ENCODE assay signal across 16 cellular contexts in genomic region chr1:234869182-234870019, GRCh38.
DNase-seq lines count a peak whose midpoint lies in the region; ATAC-seq and TF ChIP-seq lines count a peak whose summit lies in the region.
"Had no signal": no experiment of that assay in that cellular context is flagged by ENCODE, and none has a peak within 500 bp of the region (broad histone marks: within the 10 kb centered on the region; RNA-seq: fewer than 3 reads in every experiment).

No MANE protein-coding gene starts in this region.

- no peak for DNase-seq in CD4-positive, alpha-beta memory T cell
- DNase-seq in H4 (ENCODE audit: low spot score) (peak; percentile 37), nephron progenitor cell (no peak), GM10266 (ENCODE audit: extremely low spot score) (no peak)
- no peak for DNase-seq in activated T-helper 2 cell treated with anti-CD3 and anti-CD28 coated beads, Interferon-gamma antibody, Interleukin-2, Interleukin-4, amounts not matched to agents 10 μg/mL and 5 μg/mL and 100 μg/mL, durations not matched to agents 14 hours and 24 hours and 36 hours (ENCODE audit: low spot score)
- no peak for DNase-seq in CD8-positive, alpha-beta T cell
- no peak for DNase-seq in NK-92 treated with Interleukin-12 subunit alpha and Interleukin-12 subunit beta, amount 100 ng/mL, for 24 hours (lab: John Stamatoyannopoulos, UW)
- DNase-seq: activated CD4-positive, alpha-beta T cell treated with anti-CD3 and anti-CD28 coated beads for 36 hours; activated CD8-positive, alpha-beta memory T cell treated with anti-CD3 and anti-CD28 coated beads, Interleukin-2, amount 50 U/mL, for 4 hours; activated naive CD4-positive, alpha-beta T cell treated with anti-CD3 and anti-CD28 coated beads for 36 hours; DND-41; NCI-H226; SIG-M5; T-helper 9 cell; transverse colon had no signal

- no peaks in the 10 kb centered on the region for H3K27me3 Mint-ChIP-seq in CD4-positive, alpha-beta memory T cell
- no peaks in the 10 kb centered on the region for H3K27me3 Mint-ChIP-seq in activated T-helper 2 cell treated with anti-CD3 and anti-CD28 coated beads, Interferon-gamma antibody, Interleukin-2, Interleukin-4, amounts not matched to agents 10 μg/mL and 5 μg/mL and 100 μg/mL, durations not matched to agents 14 hours and 24 hours and 36 hours (ENCODE audit: low read depth)
- H3K27me3 Mint-ChIP-seq in nephron progenitor cell (ENCODE audit: low read depth, poor library complexity) = peaks cover 2% of the 10 kb centered on the region
- no peaks in the 10 kb centered on the region for H3K27me3 Mint-ChIP-seq in CD8-positive, alpha-beta T cell (ENCODE audit: low read depth)
- H3K27me3 Mint-ChIP-seq: activated CD4-positive, alpha-beta T cell treated with anti-CD3 and anti-CD28 coated beads for 36 hours had no signal

- no peaks in the 10 kb centered on the region for H3K27me3 ChIP-seq in CD4-positive, alpha-beta memory T cell (ENCODE audit: insufficient read depth, low read length)
- no peaks in the 10 kb centered on the region for H3K27me3 ChIP-seq in CD8-positive, alpha-beta T cell (ENCODE audit: insufficient read depth, low read length)
- H3K27me3 ChIP-seq: BLaER1, transverse colon had no signal

- H3K9me3 ChIP-seq in CD4-positive, alpha-beta memory T cell (ENCODE audit: control insufficient read depth in 1 of 2, low read length in 2 of 2) = no peaks in the 10 kb centered on the region
- H3K9me3 ChIP-seq in CD8-positive, alpha-beta T cell (ENCODE audit: low read length) = no peaks in the 10 kb centered on the region
- H3K9me3 ChIP-seq: transverse colon had no signal

- intact Hi-C loops in CD4-positive, alpha-beta memory T cell (cut with micrococcal nuclease) = no loop called here
- intact Hi-C loops in activated T-helper 2 cell treated with anti-CD3 and anti-CD28 coated beads, Interferon-gamma antibody, Interleukin-2, Interleukin-4, amounts not matched to agents 10 μg/mL and 5 μg/mL and 100 μg/mL, durations not matched to agents 14 hours and 24 hours and 36 hours (cut with micrococcal nuclease) = loop anchor here (5.0 kb wide), 1 partner anchor 372 kb away; no protein-coding TSS in a partner anchor
- intact Hi-C loops in CD8-positive, alpha-beta T cell (cut with DNase I, micrococcal nuclease) = no loop called here

- CTCF ChIA-PET in CD4-positive, alpha-beta memory T cell (lab: Charles Lee; ENCODE audit: partially characterized antibody) = no interaction called here
- CTCF ChIA-PET in CD8-positive, alpha-beta T cell (lab: Charles Lee) = no interaction called here

- H3K4me1 Mint-ChIP-seq in CD4-positive, alpha-beta memory T cell = peaks cover 3 to 14% (median 9%) of the 10 kb centered on the region in 4 donors
- peaks cover 61% of the 10 kb centered on the region for H3K4me1 Mint-ChIP-seq in activated T-helper 2 cell treated with anti-CD3 and anti-CD28 coated beads, Interferon-gamma antibody, Interleukin-2, Interleukin-4, amounts not matched to agents 10 μg/mL and 5 μg/mL and 100 μg/mL, durations not matched to agents 14 hours and 24 hours and 36 hours (ENCODE audit: low read depth)
- peaks cover 67% of the 10 kb centered on the region for H3K4me1 Mint-ChIP-seq in nephron progenitor cell
- H3K4me1 Mint-ChIP-seq in CD8-positive, alpha-beta T cell (ENCODE audit: low read depth) = peaks cover 6% of the 10 kb centered on the region

- no peaks in the 10 kb centered on the region for H3K36me3 ChIP-seq in CD4-positive, alpha-beta memory T cell (ENCODE audit: insufficient read depth, low read length)
- no peaks in the 10 kb centered on the region for H3K36me3 ChIP-seq in CD8-positive, alpha-beta T cell (ENCODE audit: insufficient read depth, low read length)
- H3K36me3 ChIP-seq: BLaER1, transverse colon had no signal

- TF ChIP-seq CTCF in nephron progenitor cell (IDR thresholded peaks at IDR 0.05) (no peak), GM10266 (IDR thresholded peaks at IDR 0.05; ENCODE audit: control insufficient read depth, insufficient read depth, low read depth, missing control alignments) (no peak)
- no peak for TF ChIP-seq CTCF in CD8-positive, alpha-beta T cell (IDR thresholded peaks at IDR 0.05)

- H3K4me3 Mint-ChIP-seq in CD4-positive, alpha-beta memory T cell = no peak overlapping the region
- peak overlapping the region; percentile 45 for H3K4me3 Mint-ChIP-seq in activated T-helper 2 cell treated with anti-CD3 and anti-CD28 coated beads, Interferon-gamma antibody, Interleukin-2, Interleukin-4, amounts not matched to agents 10 μg/mL and 5 μg/mL and 100 μg/mL, durations not matched to agents 14 hours and 24 hours and 36 hours (ENCODE audit: low read depth)
- H3K4me3 Mint-ChIP-seq in nephron progenitor cell = no peak overlapping the region
- H3K4me3 Mint-ChIP-seq in CD8-positive, alpha-beta T cell = no peak overlapping the region
- H3K4me3 Mint-ChIP-seq: activated CD4-positive, alpha-beta T cell treated with anti-CD3 and anti-CD28 coated beads for 36 hours; activated naive CD4-positive, alpha-beta T cell treated with anti-CD3 and anti-CD28 coated beads for 36 hours had no signal

- POLR2A ChIA-PET in CD4-positive, alpha-beta memory T cell (lab: Charles Lee; ENCODE audit: partially characterized antibody) = no interaction called here
- POLR2A ChIA-PET in CD8-positive, alpha-beta T cell (lab: Charles Lee) = no interaction called here

- no peak overlapping the region for H3K4me3 ChIP-seq in CD4-positive, alpha-beta memory T cell (ENCODE audit: low read length in 2 of 2)
- H3K4me3 ChIP-seq in CD8-positive, alpha-beta T cell (ENCODE audit: low read depth, low read length) = no peak overlapping the region
- H3K4me3 ChIP-seq: BLaER1, transverse colon had no signal

- peaks cover 18% of the 10 kb centered on the region for H3K4me1 ChIP-seq in CD4-positive, alpha-beta memory T cell (ENCODE audit: insufficient read depth, low read length)
- no peaks in the 10 kb centered on the region for H3K4me1 ChIP-seq in CD8-positive, alpha-beta T cell (ENCODE audit: insufficient read depth, low read length)

- H3K27ac ChIP-seq in CD4-positive, alpha-beta memory T cell (ENCODE audit: low read depth, low read length) = no peak overlapping the region
- H3K27ac ChIP-seq in CD8-positive, alpha-beta T cell (ENCODE audit: low read depth, low read length) = no peak overlapping the region
- H3K27ac ChIP-seq: BLaER1, transverse colon had no signal

- H3K36me3 Mint-ChIP-seq in CD4-positive, alpha-beta memory T cell = no peaks in the 10 kb centered on the region
- peaks cover 15% of the 10 kb centered on the region for H3K36me3 Mint-ChIP-seq in activated T-helper 2 cell treated with anti-CD3 and anti-CD28 coated beads, Interferon-gamma antibody, Interleukin-2, Interleukin-4, amounts not matched to agents 10 μg/mL and 5 μg/mL and 100 μg/mL, durations not matched to agents 14 hours and 24 hours and 36 hours (ENCODE audit: low read depth)
- no peaks in the 10 kb centered on the region for H3K36me3 Mint-ChIP-seq in nephron progenitor cell (ENCODE audit: low read depth)
- H3K36me3 Mint-ChIP-seq in CD8-positive, alpha-beta T cell = no peaks in the 10 kb centered on the region

- no peak for ATAC-seq in CD8-positive, alpha-beta T cell
- ATAC-seq: activated CD4-positive, alpha-beta T cell treated with anti-CD3 and anti-CD28 coated beads for 36 hours had no signal

- H3K9me3 Mint-ChIP-seq in CD4-positive, alpha-beta memory T cell = peaks cover 0 to 2% (median 0%) of the 10 kb centered on the region in 8 donors
- H3K9me3 Mint-ChIP-seq in activated T-helper 2 cell treated with anti-CD3 and anti-CD28 coated beads, Interferon-gamma antibody, Interleukin-2, Interleukin-4, amounts not matched to agents 10 μg/mL and 5 μg/mL and 100 μg/mL, durations not matched to agents 14 hours and 24 hours and 36 hours = peaks cover 11% of the 10 kb centered on the region
- H3K9me3 Mint-ChIP-seq in nephron progenitor cell = peaks cover 7% of the 10 kb centered on the region
- H3K9me3 Mint-ChIP-seq in CD8-positive, alpha-beta T cell = no peaks in the 10 kb centered on the region

- peak overlapping the region in 5 of 7 donors; percentile 9 to 65 (median 34) for H3K27ac Mint-ChIP-seq in CD4-positive, alpha-beta memory T cell
- peak overlapping the region; percentile 60 for H3K27ac Mint-ChIP-seq in activated T-helper 2 cell treated with anti-CD3 and anti-CD28 coated beads, Interferon-gamma antibody, Interleukin-2, Interleukin-4, amounts not matched to agents 10 μg/mL and 5 μg/mL and 100 μg/mL, durations not matched to agents 14 hours and 24 hours and 36 hours
- peak overlapping the region; percentile 7 for H3K27ac Mint-ChIP-seq in nephron progenitor cell
- H3K27ac Mint-ChIP-seq in CD8-positive, alpha-beta T cell = no peak overlapping the region
- H3K27ac Mint-ChIP-seq: activated CD4-positive, alpha-beta T cell treated with anti-CD3 and anti-CD28 coated beads for 36 hours; activated naive CD4-positive, alpha-beta T cell treated with anti-CD3 and anti-CD28 coated beads for 36 hours had no signal
